11 cellular contexts compared by ENCODE assay signal in the genomic region with DNA sequence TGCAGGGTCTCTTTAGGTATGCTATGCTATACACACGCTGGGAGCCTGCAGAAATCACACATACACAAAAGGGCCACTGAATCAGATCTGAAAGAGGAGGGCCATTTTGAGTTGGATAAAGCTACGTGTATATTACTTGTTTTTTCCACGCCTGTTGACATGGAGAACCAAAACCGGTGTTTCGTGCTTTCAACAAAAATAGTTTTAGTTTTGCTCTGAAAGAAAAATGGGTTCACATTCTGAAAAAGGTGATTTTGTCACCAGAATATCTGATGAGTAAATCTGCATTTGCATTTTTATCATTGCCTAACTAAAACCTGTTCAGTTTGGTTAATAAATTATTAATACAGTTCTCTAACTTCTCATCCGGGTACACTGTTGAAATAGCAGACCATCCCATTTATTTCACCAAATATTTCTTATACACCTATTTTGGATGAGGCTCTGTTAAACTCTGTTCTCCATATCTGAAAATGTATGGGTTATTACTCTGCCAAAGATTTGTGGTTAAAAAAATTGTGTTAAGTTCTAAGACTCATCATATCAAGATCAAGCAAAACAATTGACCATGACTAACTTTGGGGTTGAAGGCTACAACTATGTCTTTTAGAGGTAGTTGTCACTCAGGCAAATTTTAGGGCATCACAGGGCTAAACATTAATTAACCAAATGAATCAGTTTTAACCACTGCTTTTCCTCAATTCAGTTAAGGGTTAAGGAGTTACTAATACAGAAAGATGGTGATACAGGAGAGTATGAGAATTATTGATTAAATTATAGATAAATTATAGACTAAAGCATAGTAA.
DNase-seq lines count a peak whose midpoint lies in the region; ATAC-seq lines count a peak whose summit lies in the region.
"Had no signal": no experiment of that assay in that cellular context is flagged by ENCODE, and none has a peak within 500 bp of the region (broad histone marks: within the 10 kb centered on the region; RNA-seq: fewer than 3 reads in every experiment).

No MANE protein-coding gene starts in this region.

- ATAC-seq in GM18909 (IDR thresholded peaks at IDR 0.05; ENCODE audit: poor library complexity, unreplicated experiment), result peak; percentile 61
- ATAC-seq in GM21786 (IDR thresholded peaks at IDR 0.05; ENCODE audit: unreplicated experiment), result peak; percentile 42
- peak; percentile 53 for ATAC-seq in HG03196 (IDR thresholded peaks at IDR 0.05; ENCODE audit: unreplicated experiment)
- no peak for ATAC-seq in naive B cell (ENCODE audit: low read depth in 2 of 2)
- ATAC-seq in HG03280 (IDR thresholded peaks at IDR 0.05; ENCODE audit: unreplicated experiment), result no peak

- H3K36me3 Mint-ChIP-seq in naive B cell, result peaks cover 6 to 23% of the 10 kb centered on the region in 2 donors
- peaks cover 32% of the 10 kb centered on the region for H3K36me3 Mint-ChIP-seq in activated naive CD8-positive, alpha-beta T cell treated with anti-CD3 and anti-CD28 coated beads for 36 hours

- peaks cover 47 to 64% (median 56%) of the 10 kb centered on the region in 3 donors for H3K4me1 Mint-ChIP-seq in naive B cell
- peaks cover 22% of the 10 kb centered on the region for H3K4me1 Mint-ChIP-seq in activated naive CD8-positive, alpha-beta T cell treated with anti-CD3 and anti-CD28 coated beads for 36 hours

- H3K9me3 Mint-ChIP-seq in naive B cell, result peaks cover 6 to 11% (median 9%) of the 10 kb centered on the region in 7 donors
- H3K9me3 Mint-ChIP-seq in activated naive CD8-positive, alpha-beta T cell treated with anti-CD3 and anti-CD28 coated beads for 36 hours, result peaks cover 3% of the 10 kb centered on the region

- no peaks in the 10 kb centered on the region for H3K27me3 Mint-ChIP-seq in naive B cell
- no peaks in the 10 kb centered on the region for H3K27me3 Mint-ChIP-seq in activated naive CD8-positive, alpha-beta T cell treated with anti-CD3 and anti-CD28 coated beads for 36 hours

- H3K4me3 Mint-ChIP-seq in naive B cell, result peak overlapping the region in 7 of 8 donors; percentile 23 to 69 (median 58)
- H3K4me3 Mint-ChIP-seq in activated naive CD8-positive, alpha-beta T cell treated with anti-CD3 and anti-CD28 coated beads for 36 hours, result no peak overlapping the region

- DNase-seq in naive B cell (no peak), MV-4-11 (lab: John Stamatoyannopoulos, UW) (no peak)
- no peak for DNase-seq in activated naive CD8-positive, alpha-beta T cell treated with anti-CD3 and anti-CD28 coated beads for 36 hours
- DNase-seq: Karpas-422, NCI-H345, sigmoid colon had no signal

- H3K27ac Mint-ChIP-seq in naive B cell, result peak overlapping the region in 5 of 6 donors; percentile 11 to 86 (median 53)
- H3K27ac Mint-ChIP-seq in activated naive CD8-positive, alpha-beta T cell treated with anti-CD3 and anti-CD28 coated beads for 36 hours, result no peak overlapping the region
- H3K27ac Mint-ChIP-seq: activated T-helper 2 cell treated with anti-CD3 and anti-CD28 coated beads, Interferon-gamma antibody, Interleukin-2, Interleukin-4, amounts not matched to agents 10 μg/mL and 5 μg/mL and 100 μg/mL, durations not matched to agents 14 hours and 24 hours and 36 hours had no signal

Comparison
In these comparisons a context has a peak if more than half of its experiments do, and no peak if none do; other contexts are left out.
1. ATAC-seq: peak in GM18909 (single experiment), GM21786 (single experiment) and HG03196 (single experiment); none in naive B cell (0 of 2) and HG03280 (single experiment).